In the genomic region with DNA sequence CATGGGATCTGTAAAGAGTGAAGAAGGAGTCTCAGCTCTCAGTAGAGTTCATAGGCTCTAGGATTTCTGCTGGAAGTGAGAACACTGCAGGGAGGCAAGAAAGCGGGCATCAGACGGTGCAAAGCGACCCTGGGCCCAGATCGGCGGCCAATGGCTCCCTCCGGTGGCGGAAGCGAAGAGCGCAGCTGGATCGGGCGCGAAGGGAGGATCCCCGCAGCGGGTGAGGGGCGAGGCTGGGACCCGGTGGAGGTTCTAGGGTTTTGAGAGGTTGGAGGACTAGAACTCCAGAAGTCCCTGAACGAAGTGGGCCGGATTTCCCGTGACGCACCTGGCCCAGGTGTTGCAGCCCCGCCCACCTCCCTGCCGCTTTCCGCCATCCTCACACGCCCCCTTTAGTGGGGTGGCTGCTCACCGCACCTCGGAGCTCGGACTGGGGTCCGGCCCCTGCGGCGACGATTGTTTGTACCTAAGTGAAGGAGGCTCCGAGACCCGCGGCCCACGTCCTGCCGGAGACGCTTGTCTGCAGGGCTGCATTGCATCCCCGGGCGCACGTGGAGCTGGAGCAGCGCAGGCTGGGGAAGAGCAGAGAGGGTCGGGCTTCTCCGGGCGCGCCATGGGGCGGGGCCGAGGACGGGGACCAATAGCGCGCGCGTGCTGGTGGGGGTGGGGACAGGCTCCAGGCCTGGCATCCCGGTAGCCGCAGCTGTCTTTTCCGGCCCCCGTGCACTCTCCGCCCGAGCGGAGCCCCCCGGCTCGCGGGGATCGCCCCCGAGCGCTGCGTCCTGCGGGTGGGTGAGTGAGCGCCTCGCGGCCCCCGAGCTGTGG, we compare ENCODE assay signal across 1 cellular context.
A peak's percentile ranks its signal among the peaks of the same experiment; 100 is the strongest.
TF ChIP-seq lines count a peak whose summit lies in the region.

TSS of gene SLC12A9 (plus strand) at position 666 of the 825 bp plus-strand sequence. CDS start 1,485 bp downstream, outside the sequence.

TF ChIP-seq in HepG2, 621 proteins besides CTCF, POLR2A, EP300 and RAD21 (continued from another document and continues in another):
- no peak for TF ChIP-seq IRX3 (CRISPR knock-in tag; IDR thresholded peaks at IDR 0.05; ENCODE audit: borderline replicate concordance, low read depth)
- no peak for TF ChIP-seq LCORL (IDR thresholded peaks at IDR 0.05)
- peak; percentile 45; the same call in 1 of the 2 replicates for TF ChIP-seq LCORL (CRISPR knock-in tag; IDR thresholded peaks at IDR 0.05)
- no peak for TF ChIP-seq ZNF720 (CRISPR knock-in tag; IDR thresholded peaks at IDR 0.05)
- TF ChIP-seq ZNF646 (CRISPR knock-in tag; IDR thresholded peaks at IDR 0.05) = no peak
- no peak for TF ChIP-seq ZFP36L1 (CRISPR knock-in tag; IDR thresholded peaks at IDR 0.05)
- no peak; the same call in 1 of the 2 replicates for TF ChIP-seq MED1 (CRISPR knock-in tag; IDR thresholded peaks at IDR 0.05)
- TF ChIP-seq SP4 (CRISPR knock-in tag; IDR thresholded peaks at IDR 0.05) = peak; percentile 54; the same call in 1 of the 2 replicates
- no peak for TF ChIP-seq BCL6 (CRISPR knock-in tag; IDR thresholded peaks at IDR 0.05)
- no peak for TF ChIP-seq RORA (CRISPR knock-in tag; IDR thresholded peaks at IDR 0.05)
- TF ChIP-seq ZMAT3 (CRISPR knock-in tag; conservative IDR thresholded peaks at IDR 0.05) = no peak
- no peak; the same call in 1 of the 2 replicates for TF ChIP-seq GZF1 (CRISPR knock-in tag; IDR thresholded peaks at IDR 0.05)
- TF ChIP-seq, protein P1, sequence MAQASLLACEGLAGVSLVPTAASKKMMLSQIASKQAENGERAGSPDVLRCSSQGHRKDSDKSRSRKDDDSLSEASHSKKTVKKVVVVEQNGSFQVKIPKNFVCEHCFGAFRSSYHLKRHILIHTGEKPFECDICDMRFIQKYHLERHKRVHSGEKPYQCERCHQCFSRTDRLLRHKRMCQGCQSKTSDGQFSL (CRISPR knock-in tag; IDR thresholded peaks at IDR 0.05) = peak; percentile 54; the same call in 1 of the 2 replicates
- no peak for TF ChIP-seq SMYD3 (CRISPR knock-in tag; IDR thresholded peaks at IDR 0.05)
- TF ChIP-seq ONECUT2 (CRISPR knock-in tag; IDR thresholded peaks at IDR 0.05) = no peak
- TF ChIP-seq IKZF4 (CRISPR knock-in tag; IDR thresholded peaks at IDR 0.05; ENCODE audit: borderline replicate concordance, low read depth, not compliant biosample characterization) = no peak
- TF ChIP-seq ARNTL (CRISPR knock-in tag; IDR thresholded peaks at IDR 0.05) = peak; percentile 90; the same call in 1 of the 2 replicates
- no peak for TF ChIP-seq CREBL2 (CRISPR knock-in tag; IDR thresholded peaks at IDR 0.05; ENCODE audit: borderline replicate concordance)
- TF ChIP-seq ZNF432 (CRISPR knock-in tag; IDR thresholded peaks at IDR 0.05; ENCODE audit: borderline replicate concordance) = no peak
- no peak for TF ChIP-seq SMAD1 (CRISPR knock-in tag; IDR thresholded peaks at IDR 0.05; ENCODE audit: borderline replicate concordance, low read depth)
- TF ChIP-seq, protein P2, sequence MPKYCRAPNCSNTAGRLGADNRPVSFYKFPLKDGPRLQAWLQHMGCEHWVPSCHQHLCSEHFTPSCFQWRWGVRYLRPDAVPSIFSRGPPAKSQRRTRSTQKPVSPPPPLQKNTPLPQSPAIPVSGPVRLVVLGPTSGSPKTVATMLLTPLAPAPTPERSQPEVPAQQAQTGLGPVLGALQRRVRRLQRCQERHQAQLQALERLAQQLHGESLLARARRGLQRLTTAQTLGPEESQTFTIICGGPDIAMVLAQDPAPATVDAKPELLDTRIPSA (CRISPR knock-in tag; IDR thresholded peaks at IDR 0.05; ENCODE audit: borderline replicate concordance) = no peak
- TF ChIP-seq MBNL3 (CRISPR knock-in tag; conservative IDR thresholded peaks at IDR 0.05) = no peak
- no peak for TF ChIP-seq ZNF629 (CRISPR knock-in tag; conservative IDR thresholded peaks at IDR 0.05)
- no peak for TF ChIP-seq SP140L (CRISPR knock-in tag; IDR thresholded peaks at IDR 0.05; ENCODE audit: borderline replicate concordance)
- TF ChIP-seq HDAC1 (CRISPR knock-in tag; IDR thresholded peaks at IDR 0.05) = peak; percentile 95
- TF ChIP-seq SOX6 (IDR thresholded peaks at IDR 0.05) = no peak
- TF ChIP-seq SOX6 (CRISPR knock-in tag; IDR thresholded peaks at IDR 0.05) = peak; percentile 20; the same call in 1 of the 2 replicates
- no peak for TF ChIP-seq NFATC3 (CRISPR knock-in tag; IDR thresholded peaks at IDR 0.05)
- no peak for TF ChIP-seq ZNF75D (CRISPR knock-in tag; IDR thresholded peaks at IDR 0.05; ENCODE audit: borderline replicate concordance)
- no peak; the same call in 1 of the 2 replicates for TF ChIP-seq MIER3 (CRISPR knock-in tag; IDR thresholded peaks at IDR 0.05; ENCODE audit: borderline replicate concordance)
- no peak; the same call in 1 of the 2 replicates for TF ChIP-seq SAFB2 (CRISPR knock-in tag; IDR thresholded peaks at IDR 0.05; ENCODE audit: borderline replicate concordance, low read depth)
- no peak for TF ChIP-seq FOXA1 (IDR thresholded peaks at IDR 0.05)
- TF ChIP-seq FOXA1 (CRISPR knock-in tag; IDR thresholded peaks at IDR 0.05) = no peak
- TF ChIP-seq FOXK1 (CRISPR knock-in tag; IDR thresholded peaks at IDR 0.05; ENCODE audit: borderline replicate concordance, low read depth) = no peak
- TF ChIP-seq MEIS1 (CRISPR knock-in tag; IDR thresholded peaks at IDR 0.05; ENCODE audit: borderline replicate concordance) = peak; percentile 27; the same call in 1 of the 2 replicates
- 0 out of 2 replicates have a peak, but pooled peaks have one; percentile 15 for TF ChIP-seq MAZ (IDR thresholded peaks at IDR 0.05; ENCODE audit: borderline replicate concordance, low read depth, low read length)
- peak; percentile 72 for TF ChIP-seq MAZ (CRISPR knock-in tag; IDR thresholded peaks at IDR 0.05; ENCODE audit: low read depth)
- 0 out of 2 replicates have a peak, but pooled peaks have one; percentile 60 for TF ChIP-seq ZNF569 (CRISPR knock-in tag; IDR thresholded peaks at IDR 0.05; ENCODE audit: borderline replicate concordance)
- TF ChIP-seq, protein P3, sequence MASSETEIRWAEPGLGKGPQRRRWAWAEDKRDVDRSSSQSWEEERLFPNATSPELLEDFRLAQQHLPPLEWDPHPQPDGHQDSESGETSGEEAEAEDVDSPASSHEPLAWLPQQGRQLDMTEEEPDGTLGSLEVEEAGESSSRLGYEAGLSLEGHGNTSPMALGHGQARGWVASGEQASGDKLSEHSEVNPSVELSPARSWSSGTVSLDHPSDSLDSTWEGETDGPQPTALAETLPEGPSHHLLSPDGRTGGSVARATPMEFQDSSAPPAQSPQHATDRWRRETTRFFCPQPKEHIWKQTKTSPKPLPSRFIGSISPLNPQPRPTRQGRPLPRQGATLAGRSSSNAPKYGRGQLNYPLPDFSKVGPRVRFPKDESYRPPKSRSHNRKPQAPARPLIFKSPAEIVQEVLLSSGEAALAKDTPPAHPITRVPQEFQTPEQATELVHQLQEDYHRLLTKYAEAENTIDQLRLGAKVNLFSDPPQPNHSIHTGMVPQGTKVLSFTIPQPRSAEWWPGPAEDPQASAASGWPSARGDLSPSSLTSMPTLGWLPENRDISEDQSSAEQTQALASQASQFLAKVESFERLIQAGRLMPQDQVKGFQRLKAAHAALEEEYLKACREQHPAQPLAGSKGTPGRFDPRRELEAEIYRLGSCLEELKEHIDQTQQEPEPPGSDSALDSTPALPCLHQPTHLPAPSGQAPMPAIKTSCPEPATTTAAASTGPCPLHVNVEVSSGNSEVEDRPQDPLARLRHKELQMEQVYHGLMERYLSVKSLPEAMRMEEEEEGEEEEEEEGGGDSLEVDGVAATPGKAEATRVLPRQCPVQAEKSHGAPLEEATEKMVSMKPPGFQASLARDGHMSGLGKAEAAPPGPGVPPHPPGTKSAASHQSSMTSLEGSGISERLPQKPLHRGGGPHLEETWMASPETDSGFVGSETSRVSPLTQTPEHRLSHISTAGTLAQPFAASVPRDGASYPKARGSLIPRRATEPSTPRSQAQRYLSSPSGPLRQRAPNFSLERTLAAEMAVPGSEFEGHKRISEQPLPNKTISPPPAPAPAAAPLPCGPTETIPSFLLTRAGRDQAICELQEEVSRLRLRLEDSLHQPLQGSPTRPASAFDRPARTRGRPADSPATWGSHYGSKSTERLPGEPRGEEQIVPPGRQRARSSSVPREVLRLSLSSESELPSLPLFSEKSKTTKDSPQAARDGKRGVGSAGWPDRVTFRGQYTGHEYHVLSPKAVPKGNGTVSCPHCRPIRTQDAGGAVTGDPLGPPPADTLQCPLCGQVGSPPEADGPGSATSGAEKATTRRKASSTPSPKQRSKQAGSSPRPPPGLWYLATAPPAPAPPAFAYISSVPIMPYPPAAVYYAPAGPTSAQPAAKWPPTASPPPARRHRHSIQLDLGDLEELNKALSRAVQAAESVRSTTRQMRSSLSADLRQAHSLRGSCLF (CRISPR knock-in tag; IDR thresholded peaks at IDR 0.05; ENCODE audit: borderline replicate concordance) = no peak
- TF ChIP-seq, protein P4, sequence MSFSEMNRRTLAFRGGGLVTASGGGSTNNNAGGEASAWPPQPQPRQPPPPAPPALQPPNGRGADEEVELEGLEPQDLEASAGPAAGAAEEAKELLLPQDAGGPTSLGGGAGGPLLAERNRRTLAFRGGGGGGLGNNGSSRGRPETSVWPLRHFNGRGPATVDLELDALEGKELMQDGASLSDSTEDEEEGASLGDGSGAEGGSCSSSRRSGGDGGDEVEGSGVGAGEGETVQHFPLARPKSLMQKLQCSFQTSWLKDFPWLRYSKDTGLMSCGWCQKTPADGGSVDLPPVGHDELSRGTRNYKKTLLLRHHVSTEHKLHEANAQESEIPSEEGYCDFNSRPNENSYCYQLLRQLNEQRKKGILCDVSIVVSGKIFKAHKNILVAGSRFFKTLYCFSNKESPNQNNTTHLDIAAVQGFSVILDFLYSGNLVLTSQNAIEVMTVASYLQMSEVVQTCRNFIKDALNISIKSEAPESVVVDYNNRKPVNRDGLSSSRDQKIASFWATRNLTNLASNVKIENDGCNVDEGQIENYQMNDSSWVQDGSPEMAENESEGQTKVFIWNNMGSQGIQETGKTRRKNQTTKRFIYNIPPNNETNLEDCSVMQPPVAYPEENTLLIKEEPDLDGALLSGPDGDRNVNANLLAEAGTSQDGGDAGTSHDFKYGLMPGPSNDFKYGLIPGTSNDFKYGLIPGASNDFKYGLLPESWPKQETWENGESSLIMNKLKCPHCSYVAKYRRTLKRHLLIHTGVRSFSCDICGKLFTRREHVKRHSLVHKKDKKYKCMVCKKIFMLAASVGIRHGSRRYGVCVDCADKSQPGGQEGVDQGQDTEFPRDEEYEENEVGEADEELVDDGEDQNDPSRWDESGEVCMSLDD (CRISPR knock-in tag; IDR thresholded peaks at IDR 0.05; ENCODE audit: borderline replicate concordance) = no peak
- TF ChIP-seq ZNF343 (CRISPR knock-in tag; IDR thresholded peaks at IDR 0.05) = 0 out of 2 replicates have a peak, but pooled peaks have one; percentile 31
- 0 out of 2 replicates have a peak, but pooled peaks have one; percentile 47 for TF ChIP-seq KAT7 (CRISPR knock-in tag; IDR thresholded peaks at IDR 0.05; ENCODE audit: borderline replicate concordance)
- TF ChIP-seq SMARCE1 (IDR thresholded peaks at IDR 0.05; ENCODE audit: borderline replicate concordance) = no peak
- no peak for TF ChIP-seq ZBTB46 (CRISPR knock-in tag; IDR thresholded peaks at IDR 0.05; ENCODE audit: borderline replicate concordance)
- no peak for TF ChIP-seq ARNT (IDR thresholded peaks at IDR 0.05)
